ENCODE assay signal across 26 cellular contexts in genomic region chr5:1949253-1949652, GRCh38.
A peak's percentile ranks its signal among the peaks of the same experiment; 100 is the strongest.
DNase-seq lines count a peak whose midpoint lies in the region; ATAC-seq and TF ChIP-seq lines count a peak whose summit lies in the region.
"Had no signal": no experiment of that assay in that cellular context is flagged by ENCODE, and none has a peak within 500 bp of the region (broad histone marks: within the 10 kb centered on the region; RNA-seq: fewer than 3 reads in every experiment).

No MANE protein-coding gene starts in this region.

- no peaks in the 10 kb centered on the region for H4K20me1 ChIP-seq in Karpas-422 (ENCODE audit: insufficient read depth, low read depth, low read length)

- no peak for TF ChIP-seq CTCF in heart right ventricle (IDR thresholded peaks at IDR 0.05)
- TF ChIP-seq CTCF in epithelial cell of esophagus (IDR thresholded peaks at IDR 0.05; ENCODE audit: insufficient read depth, low read depth, low read length, missing control alignments) = no peak
- TF ChIP-seq CTCF in lower leg skin (IDR thresholded peaks at IDR 0.05) = no peak
- TF ChIP-seq CTCF in vagina (IDR thresholded peaks at IDR 0.05) = no peak

- TF ChIP-seq POLR2A in lower leg skin (IDR thresholded peaks at IDR 0.05) (no peak), vagina (IDR thresholded peaks at IDR 0.05) (no peak)

- H3K27ac ChIP-seq in heart right ventricle (peak overlapping the region in 6 of 10 donors; percentile 5 to 71 (median 46)), vagina (peak overlapping the region; percentile 79), Karpas-422 (ENCODE audit: low read length) (no peak overlapping the region)
- H3K27ac ChIP-seq: pancreas, PC-9, spleen had no signal

- H3K4me1 ChIP-seq in heart right ventricle (peaks cover 0 to 34% (median 23%) of the 10 kb centered on the region in 9 donors), vagina (peaks cover 12% of the 10 kb centered on the region), Karpas-422 (ENCODE audit: low read length) (no peaks in the 10 kb centered on the region)
- H3K4me1 ChIP-seq: pancreas, spleen had no signal

- H3K36me3 ChIP-seq in heart right ventricle (no peaks in the 10 kb centered on the region), vagina (no peaks in the 10 kb centered on the region), Karpas-422 (ENCODE audit: insufficient read depth, low read length) (no peaks in the 10 kb centered on the region)
- H3K36me3 ChIP-seq: pancreas, spleen had no signal

- H3K4me3 ChIP-seq in heart right ventricle = peak overlapping the region in 3 of 10 donors; percentile 10 to 26 (median 17)
- peak overlapping the region; percentile 46 for H3K4me3 ChIP-seq in epithelial cell of esophagus (ENCODE audit: low read length)
- H3K4me3 ChIP-seq in lower leg skin (ENCODE audit: low read depth, poor library complexity, severe bottlenecking) = peak overlapping the region; percentile 3
- peak overlapping the region; percentile 2 to 42 for H3K4me3 ChIP-seq in vagina
- H3K4me3 ChIP-seq in Karpas-422 (ENCODE audit: low read length) = no peak overlapping the region
- H3K4me3 ChIP-seq: pancreas, PC-9, spleen had no signal

- peak in 3 of 8 donors; percentile 3 to 31 (median 3) for ATAC-seq in heart right ventricle
- ATAC-seq in left cardiac atrium = no peak
- ATAC-seq: activated CD4-positive, alpha-beta T cell treated with anti-CD3 and anti-CD28 coated beads for 36 hours; activated CD8-positive, alpha-beta T cell treated with anti-CD3 and anti-CD28 coated beads, Interleukin-2, amount 10 ng/mL, durations not matched to agents 7 days and 5 days; activated T-helper 17 cell treated with anti-CD3 and anti-CD28 coated beads, Interleukin-2, amount 50 U/mL, for 72 hours; HCT116 had no signal

- no peak overlapping the region for H3K4me2 ChIP-seq in Karpas-422 (ENCODE audit: low read depth, low read length, poor library complexity, severe bottlenecking)
- H3K4me2 ChIP-seq: PC-9 had no signal

- intact Hi-C loops in heart right ventricle (cut with DNase I) = loop anchor here in 3 of 10 donors (5.0 kb wide), 3 partner anchors 62 to 147 kb away; partner anchors contain the start of gene NDUFS6 (in 1 of the 3)
- intact Hi-C loops in left cardiac atrium (cut with DNase I) = loop anchor here in 1 of 2 donors (5.0 kb wide), 1 partner anchor 147 kb away; the partner anchor contains the start of gene NDUFS6
- intact Hi-C loops in lower leg skin (cut with DNase I; ENCODE audit: low total_unique reads) = no loop called here
- intact Hi-C loops in vagina (cut with DNase I) = no loop called here

- no peaks in the 10 kb centered on the region for H3K79me2 ChIP-seq in Karpas-422 (ENCODE audit: low read length)

- DNase-seq in heart right ventricle (no peak), left cardiac atrium (no peak), epithelial cell of esophagus (ENCODE audit: low read depth) (no peak), lower leg skin (ENCODE audit: low spot score in 2 of 2) (no peak), vagina (ENCODE audit: extremely low spot score in 2 of 2) (no peak), Karpas-422 (no peak), cerebellar nuclear complex (lab: John Stamatoyannopoulos, UW) (no peak)
- DNase-seq in effector CD4-positive, alpha-beta T cell = no peak
- DNase-seq: activated CD4-positive, alpha-beta T cell treated with anti-CD3 and anti-CD28 coated beads for 36 hours; activated CD8-positive, alpha-beta T cell treated with anti-CD3 and anti-CD28 coated beads, Interleukin-2, amount 10 ng/mL, durations not matched to agents 7 days and 5 days; amniotic stem cell; CD4-positive, CD25-positive, alpha-beta regulatory T cell; foreskin fibroblast; mesenchymal stem cell; NCI-H1436; NCI-H2081; NCI-H226; NCI-H526 treated with DMSO at 0.1 percent for 48 hours; PC-9; retina; SIG-M5; spleen; stimulated activated CD4-positive, alpha-beta T cell treated with anti-CD3 and anti-CD28 coated beads, Interleukin-2, amount 100 ng/mL, for 48 hours had no signal

- H3K9me3 ChIP-seq in heart right ventricle (no peaks in the 10 kb centered on the region), vagina (no peaks in the 10 kb centered on the region), Karpas-422 (ENCODE audit: low read length) (no peaks in the 10 kb centered on the region)
- H3K9me3 ChIP-seq: pancreas, spleen had no signal

- H2AFZ ChIP-seq in Karpas-422 (ENCODE audit: low read length) = no peak overlapping the region
- H2AFZ ChIP-seq: PC-9 had no signal

- no peak overlapping the region for H3K9ac ChIP-seq in Karpas-422 (ENCODE audit: low read length)

- H3K27me3 ChIP-seq in heart right ventricle = peaks cover 0 to 17% (median 0%) of the 10 kb centered on the region in 7 donors
- no peaks in the 10 kb centered on the region for H3K27me3 ChIP-seq in vagina
- no peaks in the 10 kb centered on the region for H3K27me3 ChIP-seq in Karpas-422 (ENCODE audit: low read length)
- H3K27me3 ChIP-seq: pancreas had no signal

- H3K9me2 ChIP-seq in Karpas-422 (replicated peaks; ENCODE audit: insufficient read depth, low read length) = no peaks in the 10 kb centered on the region

- WGBS in heart right ventricle, 2 donors = 85 to 89% methylated on average over 18 of the region's 18 CpGs
- 63 to 75% methylated on average over 17 to 18 of the region's 18 CpGs for WGBS in lower leg skin, 2 donors
